In the genomic region with DNA sequence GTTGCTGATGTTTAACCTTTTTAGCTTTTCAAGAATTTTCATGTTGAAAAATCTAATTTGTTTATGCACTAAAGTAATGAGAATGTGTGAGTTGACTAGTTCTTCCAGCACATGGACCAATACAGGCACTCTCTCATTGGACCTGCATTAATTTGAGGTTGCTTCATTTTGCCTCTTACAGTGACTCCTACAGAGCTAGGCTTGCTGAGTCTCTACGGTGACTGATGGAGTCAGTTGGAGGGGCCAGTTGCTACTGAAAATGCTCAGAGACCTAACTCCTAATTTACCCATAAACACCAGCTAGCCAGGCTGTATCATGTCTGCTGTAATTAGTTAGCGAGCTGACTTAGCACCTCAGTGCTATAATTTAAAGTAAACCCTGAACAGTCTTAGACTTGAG, we compare ENCODE assay signal across 1 cellular context.
TF ChIP-seq lines count a peak whose summit lies in the region.

No MANE protein-coding gene starts in this region.

TF ChIP-seq in IMR-90, 13 proteins besides CTCF, POLR2A, EP300 and RAD21 (continued from another document):
- no peak for TF ChIP-seq SMC3 (IDR thresholded peaks at IDR 0.05; ENCODE audit: low read depth, low read length)
- no peak for TF ChIP-seq MAZ (IDR thresholded peaks at IDR 0.05; ENCODE audit: borderline replicate concordance, low read depth, low read length)
